8 cellular contexts compared by ENCODE assay signal in the genomic region with DNA sequence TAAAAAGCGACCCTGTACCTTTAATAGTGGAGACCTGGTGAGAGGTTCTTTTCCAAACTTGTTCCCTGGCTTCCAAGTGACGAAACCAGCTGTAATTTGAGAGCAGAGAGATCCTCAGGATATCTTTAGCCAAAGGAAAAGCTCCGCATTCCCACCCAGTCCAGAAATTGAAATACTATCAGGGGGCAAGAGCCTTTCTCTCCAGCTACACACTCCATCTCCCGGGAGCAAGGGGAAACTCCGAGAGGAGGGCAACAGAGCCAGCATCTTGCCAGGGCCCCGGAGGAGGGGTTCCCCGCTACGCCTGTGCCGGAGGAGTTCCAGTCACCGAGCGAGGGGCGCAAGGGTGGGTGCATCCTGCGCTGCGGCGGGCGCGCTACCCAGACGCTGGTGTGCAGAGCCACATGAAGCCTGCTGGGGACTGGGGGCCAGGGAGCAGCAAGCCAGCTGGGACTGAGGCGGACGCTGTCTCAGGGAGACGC. TPM values are rescaled to one million over a fixed set of nuclear protein-coding genes. Genes with fewer than 3 reads are reported as not detected.
DNase-seq lines count a peak whose midpoint lies in the region; ATAC-seq and TF ChIP-seq lines count a peak whose summit lies in the region.

FIBIN (plus strand) TSS at position 148 of the 482 bp plus-strand sequence. CDS start 415 bp downstream, outside the sequence.

- H3K27ac Mint-ChIP-seq in nephron progenitor cell = peak within 1 kb of the TSS; percentile 16

- no peak for ATAC-seq in GM18519 (IDR thresholded peaks at IDR 0.05; ENCODE audit: low FRiP score, unreplicated experiment)

- peaks cover 88% of the 10 kb centered on the region for H3K27me3 ChIP-seq in A673 (replicated peaks; ENCODE audit: insufficient read depth, low read depth, low read length, poor library complexity)

- peak within 1 kb of the TSS; percentile 74 for H3K4me3 Mint-ChIP-seq in nephron progenitor cell

- CTCF ChIA-PET in A673 (lab: Charles Lee) = interaction anchor here (0.6 kb wide), 1 partner anchor 135 kb away, joined by 3 read pairs; no protein-coding TSS in a partner anchor
- CTCF ChIA-PET in RWPE1 (lab: Yijun Ruan, JAX) = no interaction called here

- POLR2A ChIA-PET in A673 (lab: Charles Lee; ENCODE audit: low non-redundant PET) = interaction anchor here (0.6 kb wide), 1 partner anchor 35 kb away, joined by 6 read pairs; no protein-coding TSS in a partner anchor
- POLR2A ChIA-PET in RWPE1 (lab: Yijun Ruan, JAX; ENCODE audit: low non-redundant PET) = no interaction called here

- H3K9me3 Mint-ChIP-seq in nephron progenitor cell = no peaks in the 10 kb centered on the region

- intact Hi-C loops in A673 (cut with micrococcal nuclease; ENCODE audit: unreplicated experiment) = no loop called here

- H3K36me3 ChIP-seq in A673 (ENCODE audit: insufficient read depth, low read length, poor library complexity, severe bottlenecking) = no peaks in the 10 kb centered on the region

- H3K27ac ChIP-seq in A673 (ENCODE audit: low read depth, low read length, poor library complexity, severe bottlenecking) (no peak within 1 kb of the TSS), RWPE1 (peak within 1 kb of the TSS; percentile 81)

- DNase-seq in A673 (ENCODE audit: low spot score) (peak; percentile 44), RWPE1 (ENCODE audit: low spot score) (peak; percentile 40), fibroblast of the conjunctiva (ENCODE audit: low read depth) (peak; percentile 63), nephron progenitor cell (peak; percentile 49), cerebellar nuclear complex (lab: John Stamatoyannopoulos, UW) (no peak), NCI-H774 (lab: John Stamatoyannopoulos, UW) (no peak), NCI-H2107 treated with DMSO at 0.1 percent for 48 hours (lab: John Stamatoyannopoulos, UW; ENCODE audit: unreplicated experiment) (no peak)

- TF ChIP-seq CTCF in A673 (conservative IDR thresholded peaks at IDR 0.05; ENCODE audit: low read depth, low read length) (no peak), RWPE1 (conservative IDR thresholded peaks at IDR 0.05; ENCODE audit: low read depth) (no peak), nephron progenitor cell (IDR thresholded peaks at IDR 0.05) (no peak)

- no peak within 1 kb of the TSS for H3K4me3 ChIP-seq in A673 (ENCODE audit: low read depth, low read length, poor library complexity, severe bottlenecking)

- H3K27me3 Mint-ChIP-seq in nephron progenitor cell (ENCODE audit: low read depth, poor library complexity) = peaks cover 25% of the 10 kb centered on the region

- no peaks in the 10 kb centered on the region for H3K4me1 ChIP-seq in A673 (ENCODE audit: insufficient read depth, low read length, poor library complexity, severe bottlenecking)

- BruUV-seq in A673 (replicated peaks; lab: Mats Ljungman, UMichigan) = no TSS peak

- no peaks in the 10 kb centered on the region for H3K9me3 ChIP-seq in A673 (ENCODE audit: low read depth, low read length, poor library complexity, severe bottlenecking)

- H3K36me3 Mint-ChIP-seq in nephron progenitor cell (ENCODE audit: low read depth) = no peaks in the 10 kb centered on the region

- peaks cover 5% of the 10 kb centered on the region for H3K4me1 Mint-ChIP-seq in nephron progenitor cell

RNA-seq across cellular contexts. Expression of gene FIBIN, which starts in this region (rescaled TPM):
- 0.15 TPM in 1 of 2 replicates, not detected in the other for total RNA-seq in A673 (2021)

Comparison
In these comparisons a context has a peak if more than half of its experiments do, and no peak if none do; other contexts are left out.
1. Peak in DNase-seq in A673; RNA of the gene not detected or under 1 TPM.
2. DNase-seq: peak in RWPE1 (single experiment), fibroblast of the conjunctiva (single experiment) and nephron progenitor cell (single experiment); none in cerebellar nuclear complex (0 of 2), NCI-H774 (single experiment) and NCI-H2107 treated with DMSO at 0.1 percent for 48 hours (single experiment).